20 cellular contexts compared by ENCODE assay signal in the genomic region with DNA sequence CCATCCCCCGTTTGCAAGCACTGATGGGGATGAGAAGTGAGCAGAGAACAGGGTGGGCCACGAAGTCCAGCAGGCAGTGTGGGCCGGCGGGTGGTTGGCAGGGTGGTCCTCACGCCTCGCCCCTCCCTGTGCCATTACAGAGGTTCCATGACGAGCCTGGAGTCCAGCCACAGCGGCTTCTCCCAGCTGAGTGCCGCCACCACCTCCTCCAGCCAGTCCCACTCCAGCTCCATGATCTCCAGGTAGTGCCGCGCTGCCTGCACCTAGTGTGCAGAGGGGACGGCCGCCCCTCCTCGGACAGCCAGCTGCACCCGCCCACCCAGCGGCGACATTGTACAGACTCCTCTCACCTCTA.
"Had no signal": no experiment of that assay in that cellular context is flagged by ENCODE, and none has a peak within 500 bp of the region (broad histone marks: within the 10 kb centered on the region; RNA-seq: fewer than 3 reads in every experiment).

No MANE protein-coding gene starts in this region.

- H3K4me1 ChIP-seq: breast epithelium had no signal

- H2AFZ ChIP-seq: hepatocyte had no signal

- H3K9me3 Mint-ChIP-seq: activated T-cell treated with anti-CD3 and anti-CD28 coated beads, Interleukin-2, amount 50 U/mL, for 72 hours; nephron progenitor cell had no signal

- H3K27ac Mint-ChIP-seq: activated T-cell treated with anti-CD3 and anti-CD28 coated beads, Interleukin-2, amount 50 U/mL, for 72 hours; nephron progenitor cell; progenitor cell of endocrine pancreas had no signal

- DNase-seq: activated CD4-positive, alpha-beta T cell treated with anti-CD3 and anti-CD28 coated beads, Interleukin-2, amount 50 U/mL, for 4 hours; activated effector memory CD4-positive, alpha-beta T cell treated with anti-CD3 and anti-CD28 coated beads, Interleukin-2, amount 50 U/mL, for 16 hours; activated naive CD4-positive, alpha-beta T cell treated with anti-CD3 and anti-CD28 coated beads, Interleukin-2, amount 50 U/mL, for 16 hours; activated T-cell treated with anti-CD3 and anti-CD28 coated beads, Interleukin-2, amount 50 U/mL, for 72 hours; foreskin fibroblast; left colon; mammary epithelial cell; nephron progenitor cell; occipital lobe; stimulated activated CD4-positive, alpha-beta T cell treated with anti-CD3 and anti-CD28 coated beads, Interleukin-4, amount 100 ng/mL, for 1 hour; stomach; SW 1271; T-helper 2 cell had no signal

- H3K4me3 Mint-ChIP-seq: activated T-cell treated with anti-CD3 and anti-CD28 coated beads, Interleukin-2, amount 50 U/mL, for 72 hours; nephron progenitor cell had no signal

- H3K9me3 ChIP-seq: breast epithelium, stomach, thoracic aorta had no signal

- H3K4me2 ChIP-seq: hepatocyte, smooth muscle cell had no signal

- H3K27me3 Mint-ChIP-seq: progenitor cell of endocrine pancreas had no signal

- ATAC-seq: activated T-cell treated with anti-CD3 and anti-CD28 coated beads, Interleukin-2, amount 50 U/mL, for 72 hours; left colon had no signal

- H3K4me3 ChIP-seq: breast epithelium, hepatocyte, smooth muscle cell, stomach, thoracic aorta had no signal

- H3K79me2 ChIP-seq: hepatocyte had no signal

- H3K27me3 ChIP-seq: breast epithelium, hepatocyte, stomach had no signal

- H3K27ac ChIP-seq: breast epithelium, epithelial cell of prostate, hepatocyte, thoracic aorta, VCaP had no signal
